ENCODE assay signal across 8 cellular contexts in genomic region chr3:141876891-141877561, GRCh38. TPM values are rescaled to one million over a fixed set of nuclear protein-coding genes. Genes with fewer than 3 reads are reported as not detected.
A peak's percentile ranks its signal among the peaks of the same experiment; 100 is the strongest.
DNase-seq lines count a peak whose midpoint lies in the region; ATAC-seq and TF ChIP-seq lines count a peak whose summit lies in the region.

No MANE protein-coding gene starts in this region.

- H3K4me1 ChIP-seq in Karpas-422 (ENCODE audit: low read length) = peaks cover 38% of the 10 kb centered on the region

- no peaks in the 10 kb centered on the region for H3K9me3 ChIP-seq in Karpas-422 (ENCODE audit: low read length)

- in situ Hi-C loops in G401 (cut with HindIII; ENCODE audit: low sequenced_read_pairs) = no loop called here

- ATAC-seq in GM21619 (IDR thresholded peaks at IDR 0.05; ENCODE audit: unreplicated experiment) (peak; percentile 18), activated B cell treated with CpG ODN at 0.5 μM for 24 hours (ENCODE audit: low read depth) (peak; percentile 8)

- intact Hi-C loops in activated B cell treated with CpG ODN at 0.5 μM for 24 hours (cut with micrococcal nuclease) = loop anchor here (1.0 to 10.0 kb wide), 12 partner anchors 36 to 1125 kb away; partner anchors contain the start of genes ATR, PXYLP1, RASA2 and SLC25A36

- TF ChIP-seq CTCF in activated B cell treated with CpG ODN at 0.5 μM for 24 hours (IDR thresholded peaks at IDR 0.05) (no peak), cardiac fibroblast (IDR thresholded peaks at IDR 0.05; ENCODE audit: low read depth, low read length) (no peak), kidney epithelial cell (IDR thresholded peaks at IDR 0.05; ENCODE audit: insufficient read depth, low read length, poor library complexity, severe bottlenecking) (no peak)

- H3K27me3 ChIP-seq in Karpas-422 (ENCODE audit: low read length) (no peaks in the 10 kb centered on the region), kidney epithelial cell (ENCODE audit: control insufficient read depth, insufficient read depth, low read length) (no peaks in the 10 kb centered on the region)

- no peaks in the 10 kb centered on the region for H3K9me3 Mint-ChIP-seq in activated B cell treated with CpG ODN at 0.5 μM for 24 hours

- peak overlapping the region; percentile 52; the same call in 1 of the 2 replicates for H2AFZ ChIP-seq in Karpas-422 (ENCODE audit: low read length)

- H3K79me2 ChIP-seq in Karpas-422 (ENCODE audit: low read length) = peaks cover 55% of the 10 kb centered on the region

- DNase-seq in G401 (ENCODE audit: low spot score) = peak; percentile 69
- DNase-seq in Karpas-422 = peak; percentile 74
- DNase-seq in activated B cell treated with CpG ODN at 0.5 μM for 24 hours = peak; percentile 63
- peak; percentile 44 to 52 for DNase-seq in cardiac fibroblast (ENCODE audit: low read depth in 2 of 2)
- no peak for DNase-seq in kidney epithelial cell (ENCODE audit: low read depth)
- peak; percentile 35 to 54 for DNase-seq in stimulated activated CD4-positive, alpha-beta T cell treated with anti-CD3 and anti-CD28 coated beads, Interleukin-15, amount 100 ng/mL, for 1 hour (ENCODE audit: low read depth in 1 of 2, low spot score in 1 of 2)
- no peak for DNase-seq in foreskin melanocyte

- H3K36me3 ChIP-seq in Karpas-422 (ENCODE audit: insufficient read depth, low read length) (peaks cover 21% of the 10 kb centered on the region), kidney epithelial cell (ENCODE audit: control insufficient read depth, insufficient read depth, low read length) (no peaks in the 10 kb centered on the region)

- H3K4me1 Mint-ChIP-seq in activated B cell treated with CpG ODN at 0.5 μM for 24 hours = peaks cover 34% of the 10 kb centered on the region

- H3K27me3 Mint-ChIP-seq in activated B cell treated with CpG ODN at 0.5 μM for 24 hours = no peaks in the 10 kb centered on the region

- peak overlapping the region; percentile 97 for H3K4me3 ChIP-seq in Karpas-422 (ENCODE audit: low read length)
- peak overlapping the region; percentile 70 to 82 for H3K4me3 ChIP-seq in cardiac fibroblast (replicated peaks in 1 of 2; ENCODE audit: low read depth in 2 of 2, low read length in 2 of 2)
- peak overlapping the region; percentile 93 for H3K4me3 ChIP-seq in kidney epithelial cell (ENCODE audit: low read depth, low read length)

- peak overlapping the region; percentile 79 for H3K27ac ChIP-seq in Karpas-422 (ENCODE audit: low read length)

- peaks cover 9% of the 10 kb centered on the region for H3K36me3 Mint-ChIP-seq in activated B cell treated with CpG ODN at 0.5 μM for 24 hours (ENCODE audit: low read depth)

- H3K27ac Mint-ChIP-seq in activated B cell treated with CpG ODN at 0.5 μM for 24 hours = peak overlapping the region; percentile 84

- H4K20me1 ChIP-seq in Karpas-422 (ENCODE audit: insufficient read depth, low read depth, low read length) = 0 out of 2 replicates have a peak, but pooled peaks cover 4% of the 10 kb centered on the region

- peak overlapping the region; percentile 96 for H3K4me2 ChIP-seq in Karpas-422 (ENCODE audit: low read depth, low read length, poor library complexity, severe bottlenecking)

- H3K4me3 Mint-ChIP-seq in activated B cell treated with CpG ODN at 0.5 μM for 24 hours = peak overlapping the region; percentile 91

- CTCF ChIA-PET in activated B cell treated with CpG ODN at 0.5 μM for 24 hours (lab: Charles Lee) = interaction anchor here (1.5 kb wide), 1 partner anchor 138 kb away, joined by 4 read pairs; the partner anchor contains the start of gene RNF7

- H3K9me2 ChIP-seq in Karpas-422 (replicated peaks; ENCODE audit: insufficient read depth, low read length) = no peaks in the 10 kb centered on the region

- peak overlapping the region; percentile 99 for H3K9ac ChIP-seq in Karpas-422 (ENCODE audit: low read length)

- POLR2A ChIA-PET in activated B cell treated with CpG ODN at 0.5 μM for 24 hours (lab: Charles Lee) = interaction anchor here (0.7 to 3.2 kb wide), 6 partner anchors 9 to 565 kb away, joined by 3 to 42 read pairs (median 8); partner anchors contain the start of gene RNF7

RNA-seq across cellular contexts. Expression of gene ATP1B3, which starts 0.6 kb away (rescaled TPM):
- 45.6 and 51.0 TPM in 2 replicates for total RNA-seq in G401 (2014; rRNA removed; shearing (Covaris generic))
- 54.6 and 68.7 TPM in 2 replicates for total RNA-seq in Karpas-422 (2014; rRNA removed; shearing (Covaris generic); ENCODE audit: low replicate concordance)
- total RNA-seq in activated B cell treated with CpG ODN at 0.5 μM for 24 hours = 61.1 and 68.8 TPM in 2 replicates
- total RNA-seq in kidney epithelial cell = 38.3 and 50.8 TPM in 2 replicates

Comparison
In these comparisons a context has a peak if more than half of its experiments do, and no peak if none do; other contexts are left out.
1. DNase-seq: peak in G401 (single experiment), Karpas-422 (single experiment), activated B cell treated with CpG ODN at 0.5 μM for 24 hours (single experiment), cardiac fibroblast (2 of 2) and stimulated activated CD4-positive, alpha-beta T cell treated with anti-CD3 and anti-CD28 coated beads, Interleukin-15, amount 100 ng/mL, for 1 hour (2 of 2); none in kidney epithelial cell (single experiment) and foreskin melanocyte (single experiment).
2. Peak in every context shown above with its lines, with median percentiles within 50 percentile points of each other: H3K4me3 ChIP-seq.